ENCODE assay signal across 8 cellular contexts in genomic region chr22:48574776-48575566, GRCh38.
DNase-seq lines count a peak whose midpoint lies in the region; ATAC-seq and TF ChIP-seq lines count a peak whose summit lies in the region.

No MANE protein-coding gene starts in this region.

- no peak overlapping the region for H3K27ac Mint-ChIP-seq in CD4-positive, alpha-beta T cell

- H3K9me3 Mint-ChIP-seq in CD4-positive, alpha-beta T cell: peaks cover 14% of the 10 kb centered on the region

- peak; percentile 46 for TF ChIP-seq CTCF in thoracic aorta (IDR thresholded peaks at IDR 0.05)
- TF ChIP-seq CTCF in CD4-positive, alpha-beta T cell (IDR thresholded peaks at IDR 0.05): no peak

- no peaks in the 10 kb centered on the region for H3K36me3 Mint-ChIP-seq in CD4-positive, alpha-beta T cell (ENCODE audit: low read depth)

- CTCF ChIA-PET in CD4-positive, alpha-beta T cell (lab: Charles Lee): no interaction called here

- H3K27me3 Mint-ChIP-seq in CD4-positive, alpha-beta T cell: peaks cover 45% of the 10 kb centered on the region

- peaks cover 4% of the 10 kb centered on the region for H3K9me3 ChIP-seq in thoracic aorta
- peaks cover 6% of the 10 kb centered on the region for H3K9me3 ChIP-seq in CD4-positive, alpha-beta T cell (ENCODE audit: control insufficient read depth, low read length)

- no peak overlapping the region for H3K27ac ChIP-seq in thoracic aorta
- H3K27ac ChIP-seq in CD4-positive, alpha-beta T cell (ENCODE audit: low read depth, low read length): no peak overlapping the region

- intact Hi-C loops in CD4-positive, alpha-beta T cell (cut with DNase I, micrococcal nuclease): no loop called here

- H3K36me3 ChIP-seq in thoracic aorta: no peaks in the 10 kb centered on the region

- no peaks in the 10 kb centered on the region for H3K27me3 ChIP-seq in thoracic aorta (replicated peaks; ENCODE audit: insufficient read depth)
- H3K27me3 ChIP-seq in CD4-positive, alpha-beta T cell (ENCODE audit: control insufficient read depth, insufficient read depth, low read length): peaks cover 20% of the 10 kb centered on the region

- peaks cover 2% of the 10 kb centered on the region for H3K4me1 Mint-ChIP-seq in CD4-positive, alpha-beta T cell (ENCODE audit: low read depth)

- POLR2A ChIA-PET in CD4-positive, alpha-beta T cell (lab: Charles Lee): no interaction called here

- peak; percentile 28 for DNase-seq in COLO829 (ENCODE audit: low spot score)
- peak; percentile 12 for DNase-seq in KG1 (lab: John Stamatoyannopoulos, UW)
- peak in 41 of 58 donors; percentile 15 to 68 (median 42) for DNase-seq in anterior cingulate cortex (lab: John Stamatoyannopoulos, UW)
- DNase-seq in left lobe of liver (ENCODE audit: low spot score): no peak
- DNase-seq in thoracic aorta (ENCODE audit: low spot score): no peak
- DNase-seq in mesenteric fat pad (ENCODE audit: low spot score): no peak
- DNase-seq in CD4-positive, alpha-beta T cell: no peak

- peaks cover 2 to 33% of the 10 kb centered on the region in 2 donors for H3K4me1 ChIP-seq in thoracic aorta (ENCODE audit: control insufficient read depth in 1 of 2, low read depth in 2 of 2)

- no peak overlapping the region for H3K4me3 ChIP-seq in thoracic aorta

- H3K4me3 Mint-ChIP-seq in CD4-positive, alpha-beta T cell: no peak overlapping the region

- ATAC-seq in left lobe of liver (peak; percentile 82), thoracic aorta (ENCODE audit: insufficient number of reproducible peaks, low FRiP score, low read depth) (no peak), HG02885 (IDR thresholded peaks at IDR 0.05; ENCODE audit: poor library complexity, unreplicated experiment) (no peak)
- ATAC-seq in CD4-positive, alpha-beta T cell (ENCODE audit: poor library complexity): no peak

Comparison
In these comparisons a context has a peak if more than half of its experiments do, and no peak if none do; other contexts are left out.
1. DNase-seq: peak in COLO829 (single experiment), KG1 (single experiment) and anterior cingulate cortex (41 of 58); none in left lobe of liver (single experiment), thoracic aorta (single experiment), mesenteric fat pad (single experiment) and CD4-positive, alpha-beta T cell (0 of 10).